ENCODE assay signal across 22 cellular contexts in genomic region chr17:53818894-53819293, GRCh38.
"Had no signal": no experiment of that assay in that cellular context is flagged by ENCODE, and none has a peak within 500 bp of the region (broad histone marks: within the 10 kb centered on the region; RNA-seq: fewer than 3 reads in every experiment).

No MANE protein-coding gene starts in this region.

- H3K4me2 ChIP-seq: PC-9 had no signal

- H3K4me1 ChIP-seq: Peyer's patch, SJCRH30 had no signal

- H3K9me3 ChIP-seq: SJCRH30 had no signal

- H3K4me3 ChIP-seq: PC-9, Peyer's patch, SJCRH30 had no signal

- H3K27ac ChIP-seq: PC-9, Peyer's patch, SJCRH30 had no signal

- H3K36me3 ChIP-seq: Peyer's patch, SJCRH30 had no signal

- H2AFZ ChIP-seq: PC-9 had no signal

- H3K27me3 ChIP-seq: Peyer's patch, SJCRH30 had no signal

- DNase-seq: KBM-7; NCI-H1092; NCI-H1105 treated with DMSO at 0.1 percent for 48 hours; NCI-H1417 treated with DMSO at 0.1 percent for 48 hours; NCI-H146; NCI-H1694 treated with DMSO at 0.1 percent for 48 hours; NCI-H1930; NCI-H2081; NCI-H2107; NCI-H2227 treated with DMSO at 0.1 percent for 48 hours; NCI-H446; NCI-H510A; NCI-H524 treated with DMSO at 0.1 percent for 48 hours; NCI-H69; NCI-H774; NK-92 treated with Interleukin-12 subunit alpha and Interleukin-12 subunit beta, amount 100 ng/mL, for 24 hours; PC-9; Peyer's patch; SHP77 treated with DMSO at 0.1 percent for 48 hours; SJCRH30; SW 1271; T-cell had no signal
